ENCODE assay signal across 25 cellular contexts in genomic region chr15:36958611-36959010, GRCh38.
DNase-seq lines count a peak whose midpoint lies in the region; ATAC-seq, FAIRE-seq and TF ChIP-seq lines count a peak whose summit lies in the region.
"Had no signal": no experiment of that assay in that cellular context is flagged by ENCODE, and none has a peak within 500 bp of the region (broad histone marks: within the 10 kb centered on the region; RNA-seq: fewer than 3 reads in every experiment).

No MANE protein-coding gene starts in this region.

- H3K9me3 Mint-ChIP-seq in T-cell, result no peaks in the 10 kb centered on the region
- H3K9me3 Mint-ChIP-seq: CD4-positive, alpha-beta T cell; IgD-negative memory B cell had no signal

- no peak overlapping the region for H3K4me3 Mint-ChIP-seq in T-cell
- H3K4me3 Mint-ChIP-seq: CD4-positive, alpha-beta T cell; IgD-negative memory B cell had no signal

- H3K27me3 Mint-ChIP-seq in T-cell, result peaks cover 3 to 7% of the 10 kb centered on the region in 2 donors

- DNase-seq in AG10803 (ENCODE audit: low read depth) (peak; percentile 35), GM04504 (ENCODE audit: low read depth) (peak; percentile 6), RCC 7860 (ENCODE audit: low spot score) (no peak), glomerular visceral epithelial cell (ENCODE audit: extremely low spot score) (peak; percentile 24), HEK293T (ENCODE audit: extremely low spot score) (no peak), T-cell (no peak)
- no peak for DNase-seq in activated CD4-positive, alpha-beta T cell treated with anti-CD3 and anti-CD28 coated beads for 48 hours
- DNase-seq: AML-193; CD4-positive, alpha-beta T cell; GOT3; MG63; NCI-H1105 treated with DMSO at 0.1 percent for 48 hours; NCI-H146; NCI-H1930; NCI-H2107; NCI-H524 treated with DMSO at 0.1 percent for 48 hours; NCI-H774; SJCRH30 had no signal

- ATAC-seq in GM19023 (IDR thresholded peaks at IDR 0.05; ENCODE audit: unreplicated experiment) (no peak), T-cell (replicated peaks in 1 of 4) (no peak)
- ATAC-seq: GM12878, SK-N-SH treated with all-trans-retinoic acid at 6 μM for 48 hours had no signal

- H3K36me3 Mint-ChIP-seq in T-cell, result no peaks in the 10 kb centered on the region
- H3K36me3 Mint-ChIP-seq: IgD-negative memory B cell had no signal

- no peaks in the 10 kb centered on the region for H3K4me1 Mint-ChIP-seq in T-cell
- H3K4me1 Mint-ChIP-seq: IgD-negative memory B cell had no signal

- no peak for TF ChIP-seq CTCF in AG10803 (conservative IDR thresholded peaks at IDR 0.05; ENCODE audit: low read length)

- CTCF ChIA-PET in HEK293T (lab: Yijun Ruan, JAX) (no interaction called here), T-cell (lab: Charles Lee) (no interaction called here)

- FAIRE-seq in RCC 7860 (lab: Jason Lieb, UNC), result peak; percentile 88
- FAIRE-seq: D721Med, GM12878 had no signal

- no peak overlapping the region for H3K4me3 ChIP-seq in AG10803 (ENCODE audit: low read length)
- H3K4me3 ChIP-seq: BLaER1 treated with 17β-estradiol and CSF1 and Interleukin-3, amounts not matched to agents 10 nM and 100 nM; GM12878; HAP-1; MG63; SJCRH30 had no signal

- no peak overlapping the region for H3K27ac Mint-ChIP-seq in T-cell
- H3K27ac Mint-ChIP-seq: CD4-positive, alpha-beta T cell; IgD-negative memory B cell had no signal

- POLR2A ChIA-PET in HEK293T (lab: Yijun Ruan, JAX) (no interaction called here), T-cell (lab: Charles Lee) (no interaction called here)

TF ChIP-seq in HEK293T, 16 proteins besides CTCF, POLR2A, EP300 and RAD21:
- TF ChIP-seq SP1 (IDR thresholded peaks at IDR 0.05), result no peak
- TF ChIP-seq TARDBP (IDR thresholded peaks at IDR 0.05), result no peak
- TF ChIP-seq L3MBTL2 (conservative IDR thresholded peaks at IDR 0.05), result no peak

Comparison
In these comparisons a context has a peak if more than half of its experiments do, and no peak if none do; other contexts are left out.
1. DNase-seq: peak in AG10803 (single experiment), GM04504 (single experiment) and glomerular visceral epithelial cell (single experiment); none in RCC 7860 (single experiment), HEK293T (single experiment), activated CD4-positive, alpha-beta T cell treated with anti-CD3 and anti-CD28 coated beads for 48 hours (single experiment) and T-cell (0 of 34).